ENCODE assay signal across 20 cellular contexts in the genomic region with DNA sequence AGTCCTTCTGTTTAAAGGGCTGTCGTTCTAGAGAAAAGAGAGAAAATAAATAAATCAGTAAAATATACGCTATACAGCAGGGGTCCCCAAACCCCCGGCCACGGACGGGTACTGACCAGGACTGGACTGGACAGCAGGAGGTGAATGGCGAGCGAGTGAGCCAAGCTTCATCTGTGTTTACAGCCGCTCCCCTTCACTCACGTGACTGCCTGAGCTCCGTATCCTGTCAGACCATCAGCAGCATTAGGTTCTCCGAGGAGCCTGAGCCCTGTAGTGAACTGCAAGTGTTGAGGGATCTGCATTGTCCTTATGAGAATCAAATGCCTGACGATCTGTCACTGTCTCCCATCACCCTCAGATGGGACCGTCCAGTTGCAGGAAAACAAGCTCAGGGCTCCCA.
A peak's percentile ranks its signal among the peaks of the same experiment; 100 is the strongest.
DNase-seq lines count a peak whose midpoint lies in the region; ATAC-seq, FAIRE-seq and TF ChIP-seq lines count a peak whose summit lies in the region.
"Had no signal": no experiment of that assay in that cellular context is flagged by ENCODE, and none has a peak within 500 bp of the region (broad histone marks: within the 10 kb centered on the region; RNA-seq: fewer than 3 reads in every experiment).

No MANE protein-coding gene starts in this region.

- peak overlapping the region; percentile 40 for H3K4me3 Mint-ChIP-seq in Calu3 (ENCODE audit: low read depth, unreplicated experiment)
- no peak overlapping the region for H3K4me3 Mint-ChIP-seq in activated CD4-positive, alpha-beta T cell treated with anti-CD3 and anti-CD28 coated beads, Interleukin-2, amount 10 ng/mL, durations not matched to agents 7 days and 5 days
- H3K4me3 Mint-ChIP-seq: activated CD4-positive, alpha-beta T cell treated with anti-CD3 and anti-CD28 coated beads, Interleukin-2, amount 10 ng/mL, durations not matched to agents 24 days and 14 days; CD8-positive, alpha-beta memory T cell; naive thymus-derived CD8-positive, alpha-beta T cell had no signal

- DNase-seq in Calu3 = peak; percentile 28
- DNase-seq in LoVo (ENCODE audit: low spot score) = peak; percentile 8
- DNase-seq in RPMI7951 (ENCODE audit: low read depth) = peak; percentile 52
- peak; percentile 43 to 46 for DNase-seq in left colon
- no peak for DNase-seq in GOT3 (lab: John Stamatoyannopoulos, UW)
- DNase-seq in RCC 7860 (ENCODE audit: low spot score) = no peak
- no peak for DNase-seq in activated CD4-positive, alpha-beta T cell treated with anti-CD3 and anti-CD28 coated beads, Interleukin-2, amount 10 ng/mL, durations not matched to agents 7 days and 5 days
- DNase-seq: activated CD4-positive, alpha-beta T cell treated with anti-CD3 and anti-CD28 coated beads, Interleukin-2, amount 10 ng/mL, durations not matched to agents 24 days and 14 days; activated naive CD4-positive, alpha-beta T cell treated with Interleukin-2 at 50 U/mL for 16 hours; aorta; CD8-positive, alpha-beta memory T cell; naive thymus-derived CD8-positive, alpha-beta T cell; NCI-H1694; NCI-H510A treated with DMSO at 0.1 percent for 48 hours; small intestine; stimulated activated CD4-positive, alpha-beta T cell treated with anti-CD3 and anti-CD28 coated beads, Interleukin-4, amount 100 ng/mL, for 4 hours; substantia nigra; uterus had no signal

- ATAC-seq in left colon = peak; percentile 78
- no peak for ATAC-seq in GM19463 (IDR thresholded peaks at IDR 0.05; ENCODE audit: unreplicated experiment)
- ATAC-seq: HCT116; naive thymus-derived CD8-positive, alpha-beta T cell had no signal

- no peaks in the 10 kb centered on the region for H3K36me3 Mint-ChIP-seq in Calu3 (ENCODE audit: insufficient read depth, unreplicated experiment)
- no peaks in the 10 kb centered on the region for H3K36me3 Mint-ChIP-seq in activated CD4-positive, alpha-beta T cell treated with anti-CD3 and anti-CD28 coated beads, Interleukin-2, amount 10 ng/mL, durations not matched to agents 7 days and 5 days (ENCODE audit: low read depth)
- H3K36me3 Mint-ChIP-seq: CD8-positive, alpha-beta memory T cell; naive thymus-derived CD8-positive, alpha-beta T cell had no signal

- BruUV-seq in Calu3 (replicated peaks; lab: Mats Ljungman, UMichigan) = no TSS peak

- TF ChIP-seq CTCF in Calu3 (IDR thresholded peaks at IDR 0.05; ENCODE audit: unreplicated experiment) = no peak

- H3K9me3 Mint-ChIP-seq in Calu3 (ENCODE audit: low read depth, unreplicated experiment) = no peaks in the 10 kb centered on the region
- H3K9me3 Mint-ChIP-seq in activated CD4-positive, alpha-beta T cell treated with anti-CD3 and anti-CD28 coated beads, Interleukin-2, amount 10 ng/mL, durations not matched to agents 7 days and 5 days = no peaks in the 10 kb centered on the region
- H3K9me3 Mint-ChIP-seq: activated CD4-positive, alpha-beta T cell treated with anti-CD3 and anti-CD28 coated beads, Interleukin-2, amount 10 ng/mL, durations not matched to agents 24 days and 14 days; CD8-positive, alpha-beta memory T cell; naive thymus-derived CD8-positive, alpha-beta T cell had no signal

- intact Hi-C loops in Calu3 (cut with micrococcal nuclease; ENCODE audit: unreplicated experiment) = no loop called here
- intact Hi-C loops in left colon (cut with DNase I, micrococcal nuclease) = no loop called here

- no peak overlapping the region for H3K27ac Mint-ChIP-seq in Calu3 (ENCODE audit: unreplicated experiment)
- H3K27ac Mint-ChIP-seq in activated CD4-positive, alpha-beta T cell treated with anti-CD3 and anti-CD28 coated beads, Interleukin-2, amount 10 ng/mL, durations not matched to agents 7 days and 5 days = no peak overlapping the region
- H3K27ac Mint-ChIP-seq: activated CD4-positive, alpha-beta T cell treated with anti-CD3 and anti-CD28 coated beads, Interleukin-2, amount 10 ng/mL, durations not matched to agents 24 days and 14 days; naive thymus-derived CD8-positive, alpha-beta T cell had no signal

- peaks cover 6% of the 10 kb centered on the region for H3K27me3 Mint-ChIP-seq in Calu3 (ENCODE audit: unreplicated experiment)
- no peaks in the 10 kb centered on the region for H3K27me3 Mint-ChIP-seq in activated CD4-positive, alpha-beta T cell treated with anti-CD3 and anti-CD28 coated beads, Interleukin-2, amount 10 ng/mL, durations not matched to agents 7 days and 5 days
- H3K27me3 Mint-ChIP-seq: activated CD4-positive, alpha-beta T cell treated with anti-CD3 and anti-CD28 coated beads, Interleukin-2, amount 10 ng/mL, durations not matched to agents 24 days and 14 days had no signal

- CTCF ChIA-PET in Calu3 (lab: Charles Lee) = interaction anchor here (0.5 to 0.7 kb wide), 2 partner anchors 848 to 1416 kb away, joined by 4 to 6 read pairs; no protein-coding TSS in a partner anchor
- CTCF ChIA-PET in activated CD4-positive, alpha-beta T cell treated with anti-CD3 and anti-CD28 coated beads, Interleukin-2, amount 10 ng/mL, durations not matched to agents 7 days and 5 days (lab: Charles Lee) = no interaction called here

- POLR2A ChIA-PET in activated CD4-positive, alpha-beta T cell treated with anti-CD3 and anti-CD28 coated beads, Interleukin-2, amount 10 ng/mL, durations not matched to agents 7 days and 5 days (lab: Charles Lee) = interaction anchor here (0.6 kb wide), 1 partner anchor 122 kb away, joined by 5 read pairs; no protein-coding TSS in a partner anchor

- H3K4me1 Mint-ChIP-seq in Calu3 (ENCODE audit: low read depth, unreplicated experiment) = peaks cover 11% of the 10 kb centered on the region
- no peaks in the 10 kb centered on the region for H3K4me1 Mint-ChIP-seq in activated CD4-positive, alpha-beta T cell treated with anti-CD3 and anti-CD28 coated beads, Interleukin-2, amount 10 ng/mL, durations not matched to agents 7 days and 5 days
- H3K4me1 Mint-ChIP-seq: activated CD4-positive, alpha-beta T cell treated with anti-CD3 and anti-CD28 coated beads, Interleukin-2, amount 10 ng/mL, durations not matched to agents 24 days and 14 days; CD8-positive, alpha-beta memory T cell; naive thymus-derived CD8-positive, alpha-beta T cell had no signal

- FAIRE-seq in RCC 7860 (lab: Jason Lieb, UNC) = no peak
- FAIRE-seq: small intestine had no signal

Comparison
In these comparisons a context has a peak if more than half of its experiments do, and no peak if none do; other contexts are left out.
1. DNase-seq: peak in Calu3 (single experiment), LoVo (single experiment), RPMI7951 (single experiment) and left colon (2 of 2); none in GOT3 (single experiment), RCC 7860 (single experiment) and activated CD4-positive, alpha-beta T cell treated with anti-CD3 and anti-CD28 coated beads, Interleukin-2, amount 10 ng/mL, durations not matched to agents 7 days and 5 days (single experiment).